In genomic region chr3:111666041-111666735, GRCh38 we compare ENCODE assay signal across 15 cellular contexts. TPM values are rescaled to one million over a fixed set of nuclear protein-coding genes. Genes with fewer than 3 reads are reported as not detected.
DNase-seq lines count a peak whose midpoint lies in the region; ATAC-seq and TF ChIP-seq lines count a peak whose summit lies in the region.
"Had no signal": no experiment of that assay in that cellular context is flagged by ENCODE, and none has a peak within 500 bp of the region (broad histone marks: within the 10 kb centered on the region; RNA-seq: fewer than 3 reads in every experiment).

No MANE protein-coding gene starts in this region.

- H2AFZ ChIP-seq in mammary epithelial cell (ENCODE audit: low read depth, low read length), result peak overlapping the region; percentile 11

- CTCF ChIA-PET in mammary epithelial cell (lab: Charles Lee; ENCODE audit: low non-redundant PET) (no interaction called here), MCF 10A (lab: Yijun Ruan, JAX) (interaction anchor here (0.5 to 2.4 kb wide), 13 partner anchors 14 to 348 kb away, joined by 3 to 6 read pairs (median 4); no protein-coding TSS in a partner anchor)

- ATAC-seq in GM21529 (IDR thresholded peaks at IDR 0.05; ENCODE audit: unreplicated experiment) (no peak), GM21723 (IDR thresholded peaks at IDR 0.05; ENCODE audit: unreplicated experiment) (no peak)

- no peak overlapping the region for H3K4me3 Mint-ChIP-seq in MCF 10A (ENCODE audit: unreplicated experiment)
- H3K4me3 Mint-ChIP-seq: type B pancreatic cell had no signal

- H3K4me3 ChIP-seq in mammary epithelial cell (replicated peaks in 1 of 3; ENCODE audit: insufficient read depth in 1 of 3, low read depth in 2 of 3, low read length in 3 of 3), result no peak overlapping the region
- no peak overlapping the region for H3K4me3 ChIP-seq in epithelial cell of esophagus (ENCODE audit: low read length)

- H3K27ac Mint-ChIP-seq in MCF 10A (ENCODE audit: low read depth, unreplicated experiment), result no peak overlapping the region
- H3K27ac Mint-ChIP-seq: type B pancreatic cell had no signal

- H3K4me2 ChIP-seq in mammary epithelial cell (ENCODE audit: insufficient read depth, low read depth, low read length), result no peak overlapping the region

- H3K4me1 Mint-ChIP-seq in MCF 10A (ENCODE audit: insufficient read depth, unreplicated experiment), result peaks cover 33% of the 10 kb centered on the region

- dilution Hi-C loops in mammary epithelial cell (cut with HindIII; ENCODE audit: low sequenced_read_pairs), result loop anchor here (5.0 kb wide), 2 partner anchors 49 to 89 kb away; no protein-coding TSS in a partner anchor

- intact Hi-C loops in mammary epithelial cell (cut with micrococcal nuclease) (no loop called here), MCF 10A (cut with micrococcal nuclease) (no loop called here)

- no peaks in the 10 kb centered on the region for H3K27me3 Mint-ChIP-seq in MCF 10A (ENCODE audit: insufficient read depth, unreplicated experiment)

- H3K36me3 ChIP-seq in mammary epithelial cell (ENCODE audit: insufficient read depth, low read length), result no peaks in the 10 kb centered on the region
- H3K36me3 ChIP-seq: BE2C had no signal

- DNase-seq in mammary epithelial cell, result peak; percentile 55
- no peak for DNase-seq in MCF 10A (ENCODE audit: unreplicated experiment)
- DNase-seq in RPMI7951 (ENCODE audit: low read depth), result peak; percentile 14
- peak; percentile 70 for DNase-seq in epithelial cell of esophagus (ENCODE audit: low read depth)
- no peak for DNase-seq in OCI-M1 (lab: John Stamatoyannopoulos, UW)
- no peak for DNase-seq in SK-N-DZ (ENCODE audit: low spot score)
- DNase-seq: BE2C; DMS79; erythroblast; NCI-H1048; NCI-H345; stimulated activated CD4-positive, alpha-beta T cell treated with anti-CD3 and anti-CD28 coated beads, Interleukin-15, amount 100 ng/mL, for 24 hours had no signal

- H3K36me3 Mint-ChIP-seq in MCF 10A (ENCODE audit: insufficient read depth, unreplicated experiment), result no peaks in the 10 kb centered on the region
- H3K36me3 Mint-ChIP-seq: type B pancreatic cell had no signal

- peaks cover 5% of the 10 kb centered on the region for H3K9me3 ChIP-seq in mammary epithelial cell (replicated peaks; ENCODE audit: insufficient read depth, low read length)
- H3K9me3 ChIP-seq: BE2C had no signal

- POLR2A ChIA-PET in MCF 10A (lab: Yijun Ruan, JAX), result interaction anchor here (0.8 to 2.1 kb wide), 5 partner anchors 11 to 86 kb away, joined by 3 to 4 read pairs (median 3); no protein-coding TSS in a partner anchor

- BruUV-seq in mammary epithelial cell (replicated peaks; lab: Mats Ljungman, UMichigan) (no TSS peak), MCF 10A (replicated peaks; lab: Mats Ljungman, UMichigan) (no TSS peak)

- no peak overlapping the region for H3K27ac ChIP-seq in mammary epithelial cell (ENCODE audit: insufficient read depth, low read depth, low read length)

- TF ChIP-seq CTCF in mammary epithelial cell (conservative IDR thresholded peaks at IDR 0.05 in 1 of 2, IDR thresholded peaks at IDR 0.05 in 1 of 2; ENCODE audit: extremely low read depth in 1 of 2, insufficient read depth in 1 of 2, low read depth in 1 of 2, low read length in 2 of 2), result no peak
- no peak for TF ChIP-seq CTCF in MCF 10A (IDR thresholded peaks at IDR 0.05; ENCODE audit: unreplicated experiment)
- TF ChIP-seq CTCF in epithelial cell of esophagus (IDR thresholded peaks at IDR 0.05; ENCODE audit: insufficient read depth, low read depth, low read length, missing control alignments), result no peak

- no peak overlapping the region for H3K9ac ChIP-seq in mammary epithelial cell (ENCODE audit: insufficient read depth, low read length)

- H3K4me1 ChIP-seq in mammary epithelial cell (ENCODE audit: insufficient read depth, low read length), result peaks cover 44% of the 10 kb centered on the region
- H3K4me1 ChIP-seq: BE2C had no signal

- 96% methylated on average over 4 of the region's 4 CpGs for WGBS in mammary epithelial cell (ENCODE audit: low coverage, missing lambda C conversion rate)

- peaks cover 11% of the 10 kb centered on the region for H3K9me3 Mint-ChIP-seq in MCF 10A (ENCODE audit: unreplicated experiment)

- H3K79me2 ChIP-seq in mammary epithelial cell (ENCODE audit: insufficient read depth, low read length), result no peaks in the 10 kb centered on the region

- H4K20me1 ChIP-seq in mammary epithelial cell (ENCODE audit: insufficient read depth, low read length), result no peaks in the 10 kb centered on the region

- no peaks in the 10 kb centered on the region for H3K27me3 ChIP-seq in mammary epithelial cell (ENCODE audit: insufficient read depth, low read length)
- H3K27me3 ChIP-seq: BE2C had no signal

- in situ Hi-C loops in mammary epithelial cell (cut with MboI; ENCODE audit: low sequenced_read_pairs in 2 of 2), result loop anchor here in 1 of 2 donors (10.0 kb wide), 1 partner anchor 81 kb away; no protein-coding TSS in a partner anchor

RNA-seq across cellular contexts. Expression of gene PLCXD2, which starts 8.3 kb away (rescaled TPM):
- total RNA-seq in mammary epithelial cell (1 to 10 TPM; 4.5 to 5.6 TPM), MCF 10A (2022) (2.8 TPM in 2 replicates)
- polyA plus RNA-seq in mammary epithelial cell, result 2.4 TPM
- polyA minus RNA-seq in mammary epithelial cell, result 6.3 TPM
- total RNA-seq in RPMI7951 (2014; rRNA removed; shearing (Covaris generic)), result 1.5 and 1.6 TPM in 2 replicates
- polyA plus RNA-seq in SK-N-DZ (2014; cell fraction: cytosol; rRNA removed), result 2.5 and 2.9 TPM in 2 replicates
- 2.7 and 4.4 TPM in 2 replicates for polyA plus RNA-seq in SK-N-DZ (2014; cell fraction: nucleus; rRNA removed)

Comparison
In these comparisons a context has a peak if more than half of its experiments do, and no peak if none do; other contexts are left out.
1. DNase-seq: peak in mammary epithelial cell (single experiment), RPMI7951 (single experiment) and epithelial cell of esophagus (single experiment); none in MCF 10A (single experiment), OCI-M1 (single experiment) and SK-N-DZ (single experiment).